Comparison of ENCODE assay signal across 14 cellular contexts in the genomic region with DNA sequence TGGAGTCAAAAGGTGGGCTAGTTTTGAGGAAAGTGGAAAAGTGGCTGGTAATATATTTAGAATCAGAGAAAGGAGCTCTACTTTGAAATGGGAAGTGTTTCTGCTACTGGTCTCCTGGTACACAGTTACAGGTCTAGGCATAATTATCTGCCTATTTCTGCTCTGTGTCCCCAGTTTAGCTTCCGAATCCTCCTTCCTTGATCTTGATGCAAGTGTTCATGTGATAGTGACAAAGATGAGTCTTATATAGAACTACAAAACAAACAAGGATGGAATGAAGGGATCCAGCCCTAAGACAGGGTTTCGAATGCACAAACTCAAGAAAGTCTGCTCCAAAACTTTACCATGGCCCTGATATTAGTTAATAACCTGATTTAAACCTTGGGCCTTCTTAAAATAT.
A peak's percentile ranks its signal among the peaks of the same experiment; 100 is the strongest.
DNase-seq lines count a peak whose midpoint lies in the region; ATAC-seq and TF ChIP-seq lines count a peak whose summit lies in the region.
"Had no signal": no experiment of that assay in that cellular context is flagged by ENCODE, and none has a peak within 500 bp of the region (broad histone marks: within the 10 kb centered on the region; RNA-seq: fewer than 3 reads in every experiment).

No MANE protein-coding gene starts in this region.

- peak overlapping the region; percentile 71 for H3K4me3 Mint-ChIP-seq in HFFc6
- no peak overlapping the region for H3K4me3 Mint-ChIP-seq in mesothelial cell of epicardium
- no peak overlapping the region for H3K4me3 Mint-ChIP-seq in natural killer cell treated with Interleukin-12 subunit alpha and Interleukin-12 subunit beta and Interleukin-15 and Interleukin-18, amount 100 ng/mL, for 72 hours

- H3K9me3 ChIP-seq in AG04450 (ENCODE audit: control insufficient read depth, insufficient read depth, low read length): no peaks in the 10 kb centered on the region
- H3K9me3 ChIP-seq in ascending aorta: no peaks in the 10 kb centered on the region
- H3K9me3 ChIP-seq in upper lobe of left lung: no peaks in the 10 kb centered on the region
- no peaks in the 10 kb centered on the region for H3K9me3 ChIP-seq in thyroid gland
- H3K9me3 ChIP-seq: mucosa of descending colon, testis had no signal

- no peak for TF ChIP-seq EP300 in upper lobe of left lung (IDR thresholded peaks at IDR 0.05)

- TF ChIP-seq POLR2A in upper lobe of left lung (IDR thresholded peaks at IDR 0.05) (no peak), thyroid gland (IDR thresholded peaks at IDR 0.05) (no peak)

- intact Hi-C loops in ascending aorta (cut with DNase I) (loop anchor here (2.0 to 5.0 kb wide), 2 partner anchors 41 to 174 kb away; no protein-coding TSS in a partner anchor), thyroid gland (cut with DNase I) (no loop called here)

- H3K27ac ChIP-seq in AG04450 (ENCODE audit: low read depth, low read length): peak overlapping the region; percentile 11
- H3K27ac ChIP-seq in ascending aorta: peak overlapping the region; percentile 67 to 79
- peak overlapping the region in 2 of 4 donors; percentile 39 to 52 for H3K27ac ChIP-seq in upper lobe of left lung
- no peak overlapping the region for H3K27ac ChIP-seq in thyroid gland
- H3K27ac ChIP-seq: parathyroid adenoma, testis had no signal

- ATAC-seq in upper lobe of left lung (ENCODE audit: low FRiP score in 2 of 2): no peak
- ATAC-seq in natural killer cell treated with Interleukin-12 subunit alpha and Interleukin-12 subunit beta and Interleukin-15 and Interleukin-18, amount 100 ng/mL, for 72 hours: no peak

- H3K36me3 ChIP-seq in ascending aorta (no peaks in the 10 kb centered on the region), upper lobe of left lung (no peaks in the 10 kb centered on the region), thyroid gland (no peaks in the 10 kb centered on the region)

- H3K4me1 ChIP-seq in ascending aorta: peaks cover 0 to 16% of the 10 kb centered on the region in 2 donors
- no peaks in the 10 kb centered on the region for H3K4me1 ChIP-seq in upper lobe of left lung
- H3K4me1 ChIP-seq in thyroid gland: no peaks in the 10 kb centered on the region
- H3K4me1 ChIP-seq: parathyroid adenoma, testis had no signal

- H3K9me3 Mint-ChIP-seq in HFFc6: no peaks in the 10 kb centered on the region
- peaks cover 3% of the 10 kb centered on the region for H3K9me3 Mint-ChIP-seq in mesothelial cell of epicardium
- H3K9me3 Mint-ChIP-seq in natural killer cell treated with Interleukin-12 subunit alpha and Interleukin-12 subunit beta and Interleukin-15 and Interleukin-18, amount 100 ng/mL, for 72 hours: peaks cover 5% of the 10 kb centered on the region

- DNase-seq in AG04450 (ENCODE audit: low read depth, low spot score) (no peak), HFFc6 (no peak), ascending aorta (ENCODE audit: low spot score in 2 of 2) (no peak), mesothelial cell of epicardium (ENCODE audit: low spot score in 2 of 2, unreplicated experiment in 2 of 2) (no peak), upper lobe of left lung (no peak), thyroid gland (no peak), NCI-H82 treated with DMSO at 0.1 percent for 48 hours (lab: John Stamatoyannopoulos, UW; ENCODE audit: unreplicated experiment) (no peak)
- no peak for DNase-seq in natural killer cell treated with Interleukin-12 subunit alpha and Interleukin-12 subunit beta and Interleukin-15 and Interleukin-18, amount 100 ng/mL, for 72 hours (ENCODE audit: low spot score)
- DNase-seq: GDM1, mucosa of descending colon, NCI-H1930, NCI-H526, testis had no signal

- CTCF ChIA-PET in AG04450 (lab: Charles Lee): interaction anchor here (0.6 to 1.2 kb wide), 2 partner anchors 17 to 33 kb away, joined by 3 to 4 read pairs; no protein-coding TSS in a partner anchor

- H3K27me3 ChIP-seq in AG04450 (ENCODE audit: control insufficient read depth, insufficient read depth, low read length) (no peaks in the 10 kb centered on the region), ascending aorta (no peaks in the 10 kb centered on the region), upper lobe of left lung (no peaks in the 10 kb centered on the region), thyroid gland (no peaks in the 10 kb centered on the region)
- H3K27me3 ChIP-seq: testis had no signal

- POLR2A ChIA-PET in AG04450 (lab: Yijun Ruan, JAX): interaction anchor here (0.9 to 1.5 kb wide), 3 partner anchors 8 to 140 kb away, joined by 3 to 5 read pairs (median 3); no protein-coding TSS in a partner anchor

- no peak for TF ChIP-seq CTCF in AG04450 (IDR thresholded peaks at IDR 0.05; ENCODE audit: low read depth, low read length)
- no peak for TF ChIP-seq CTCF in HFFc6 (IDR thresholded peaks at IDR 0.05)
- no peak for TF ChIP-seq CTCF in ascending aorta (IDR thresholded peaks at IDR 0.05)
- no peak for TF ChIP-seq CTCF in mesothelial cell of epicardium (IDR thresholded peaks at IDR 0.05; ENCODE audit: unreplicated experiment)
- TF ChIP-seq CTCF in upper lobe of left lung (IDR thresholded peaks at IDR 0.05): no peak
- no peak for TF ChIP-seq CTCF in thyroid gland (IDR thresholded peaks at IDR 0.05)

- H3K27me3 Mint-ChIP-seq in HFFc6 (ENCODE audit: insufficient read depth) (peaks cover 2% of the 10 kb centered on the region; the same call in 1 of the 2 replicates), mesothelial cell of epicardium (ENCODE audit: low read depth) (no peaks in the 10 kb centered on the region)
- H3K27me3 Mint-ChIP-seq in natural killer cell treated with Interleukin-12 subunit alpha and Interleukin-12 subunit beta and Interleukin-15 and Interleukin-18, amount 100 ng/mL, for 72 hours: no peaks in the 10 kb centered on the region

- no peak overlapping the region for H3K4me3 ChIP-seq in AG04450 (ENCODE audit: low read depth, low read length)
- H3K4me3 ChIP-seq in ascending aorta: no peak overlapping the region
- H3K4me3 ChIP-seq in upper lobe of left lung: no peak overlapping the region
- no peak overlapping the region for H3K4me3 ChIP-seq in thyroid gland (replicated peaks in 1 of 3)
- H3K4me3 ChIP-seq: mucosa of descending colon, testis had no signal

- H3K36me3 Mint-ChIP-seq in HFFc6 (ENCODE audit: low read depth) (peaks cover 52% of the 10 kb centered on the region), mesothelial cell of epicardium (peaks cover 12% of the 10 kb centered on the region)
- H3K36me3 Mint-ChIP-seq in natural killer cell treated with Interleukin-12 subunit alpha and Interleukin-12 subunit beta and Interleukin-15 and Interleukin-18, amount 100 ng/mL, for 72 hours: no peaks in the 10 kb centered on the region

- H3K4me1 Mint-ChIP-seq in HFFc6 (ENCODE audit: low read depth): peaks cover 75% of the 10 kb centered on the region
- peaks cover 4% of the 10 kb centered on the region for H3K4me1 Mint-ChIP-seq in mesothelial cell of epicardium
- H3K4me1 Mint-ChIP-seq in natural killer cell treated with Interleukin-12 subunit alpha and Interleukin-12 subunit beta and Interleukin-15 and Interleukin-18, amount 100 ng/mL, for 72 hours (ENCODE audit: low read depth in 2 of 2): peaks cover 0 to 7% of the 10 kb centered on the region in 2 donors

- H3K27ac Mint-ChIP-seq in HFFc6 (peak overlapping the region; percentile 96), mesothelial cell of epicardium (peak overlapping the region; percentile 14)
- H3K27ac Mint-ChIP-seq in natural killer cell treated with Interleukin-12 subunit alpha and Interleukin-12 subunit beta and Interleukin-15 and Interleukin-18, amount 100 ng/mL, for 72 hours: no peak overlapping the region

- 93 to 94% methylated on average over 2 of the region's 2 CpGs for WGBS in upper lobe of left lung, 2 donors
- 93 to 96% methylated on average over 2 of the region's 2 CpGs for WGBS in thyroid gland, 2 donors

Comparison
In these comparisons a context has a peak if more than half of its experiments do, and no peak if none do; other contexts are left out.
1. H3K27ac ChIP-seq: peak in AG04450 (single experiment) and ascending aorta (2 of 2); none in thyroid gland (0 of 3).
2. H3K27ac Mint-ChIP-seq: peak in HFFc6 (single experiment) and mesothelial cell of epicardium (single experiment); none in natural killer cell treated with Interleukin-12 subunit alpha and Interleukin-12 subunit beta and Interleukin-15 and Interleukin-18, amount 100 ng/mL, for 72 hours (0 of 2).